8 cellular contexts compared by ENCODE assay signal in the genomic region with DNA sequence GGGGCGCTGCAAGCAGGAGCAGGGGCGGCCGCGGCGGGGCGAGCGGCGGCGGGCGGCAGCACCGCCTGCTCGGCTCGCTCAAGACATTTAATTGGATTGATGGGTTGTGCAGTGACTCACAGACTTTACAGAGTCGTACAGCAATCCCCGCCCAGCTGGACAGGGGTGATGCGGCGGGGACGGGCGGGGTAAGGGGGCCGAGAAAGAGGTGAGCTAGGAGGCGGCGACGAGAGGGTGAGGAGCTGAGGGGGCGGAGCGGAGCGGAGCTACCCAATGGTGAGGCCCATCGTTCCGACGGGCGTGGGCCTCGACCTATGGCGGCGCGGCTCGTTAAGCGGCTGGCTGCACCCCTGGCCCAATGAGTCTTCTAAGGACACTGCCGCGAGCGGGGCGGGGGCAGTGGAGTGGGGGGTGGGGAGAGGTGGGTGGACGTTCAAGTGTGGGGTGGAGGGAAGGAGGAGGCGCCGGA.
DNase-seq lines count a peak whose midpoint lies in the region; ATAC-seq, FAIRE-seq and TF ChIP-seq lines count a peak whose summit lies in the region.

No MANE protein-coding gene starts in this region.

- TF ChIP-seq CTCF in WERI-Rb-1 (IDR thresholded peaks at IDR 0.05; ENCODE audit: low read depth, low read length) (no peak), cardiac fibroblast (IDR thresholded peaks at IDR 0.05; ENCODE audit: low read depth, low read length) (no peak), kidney epithelial cell (IDR thresholded peaks at IDR 0.05; ENCODE audit: insufficient read depth, low read length, poor library complexity, severe bottlenecking) (no peak)

- H3K27me3 ChIP-seq in WERI-Rb-1 (ENCODE audit: insufficient read depth, low read depth, severe bottlenecking) = no peaks in the 10 kb centered on the region
- no peaks in the 10 kb centered on the region for H3K27me3 ChIP-seq in kidney epithelial cell (ENCODE audit: control insufficient read depth, insufficient read depth, low read length)

- H3K36me3 ChIP-seq in WERI-Rb-1 (no peaks in the 10 kb centered on the region), kidney epithelial cell (ENCODE audit: control insufficient read depth, insufficient read depth, low read length) (no peaks in the 10 kb centered on the region)

- peak; percentile 98 for DNase-seq in NCI-H2196 (lab: John Stamatoyannopoulos, UW; ENCODE audit: unreplicated experiment)
- peak; percentile 100 for DNase-seq in WERI-Rb-1
- peak; percentile 100 for DNase-seq in cardiac fibroblast (ENCODE audit: low read depth in 2 of 2)
- peak; percentile 97 for DNase-seq in kidney epithelial cell (ENCODE audit: low read depth)
- peak; percentile 98 for DNase-seq in stimulated activated CD4-positive, alpha-beta T cell treated with anti-CD3 and anti-CD28 coated beads, Interleukin-15, amount 100 ng/mL, for 48 hours (ENCODE audit: low read depth in 2 of 2)

- H3K9me3 ChIP-seq in WERI-Rb-1 (ENCODE audit: severe bottlenecking) = no peaks in the 10 kb centered on the region

- ATAC-seq in GM18861 (IDR thresholded peaks at IDR 0.05; ENCODE audit: unreplicated experiment) = peak; percentile 66
- peak; percentile 73 for ATAC-seq in HG03103 (IDR thresholded peaks at IDR 0.05; ENCODE audit: low read depth, unreplicated experiment)

- H3K27ac ChIP-seq in WERI-Rb-1 = peak overlapping the region; percentile 82

- H3K4me3 ChIP-seq in WERI-Rb-1 (ENCODE audit: low read depth, low read length) (peak overlapping the region; percentile 99), cardiac fibroblast (replicated peaks in 1 of 2; ENCODE audit: low read depth in 2 of 2, low read length in 2 of 2) (peak overlapping the region; percentile 74 to 81), kidney epithelial cell (ENCODE audit: low read depth, low read length) (peak overlapping the region; percentile 88)

- peak; percentile 77 for FAIRE-seq in A204.1 (lab: Jason Lieb, UNC)

Comparison
In these comparisons a context has a peak if more than half of its experiments do, and no peak if none do; other contexts are left out.
1. Peak in every context shown above with its lines: DNase-seq, ATAC-seq, H3K4me3 ChIP-seq and H3K27ac ChIP-seq.